In genomic region chr1:67194209-67194863, GRCh38 we compare ENCODE assay signal across 9 cellular contexts. TPM values are rescaled to one million over a fixed set of nuclear protein-coding genes. Genes with fewer than 3 reads are reported as not detected.
DNase-seq lines count a peak whose midpoint lies in the region; ATAC-seq and TF ChIP-seq lines count a peak whose summit lies in the region.
"Had no signal": no experiment of that assay in that cellular context is flagged by ENCODE, and none has a peak within 500 bp of the region (broad histone marks: within the 10 kb centered on the region; RNA-seq: fewer than 3 reads in every experiment).

No MANE protein-coding gene starts in this region.

- DNase-seq in GM10248 (ENCODE audit: extremely low spot score) (peak; percentile 29), right lobe of liver (no peak), A673 (ENCODE audit: low spot score) (no peak), amniotic stem cell (lab: John Stamatoyannopoulos, UW) (no peak)
- DNase-seq in activated T-helper 2 cell treated with anti-CD3 and anti-CD28 coated beads, Interferon-gamma antibody, Interleukin-2, Interleukin-4, amounts not matched to agents 10 μg/mL and 5 μg/mL and 100 μg/mL, durations not matched to agents 14 hours and 24 hours and 36 hours (ENCODE audit: low spot score): no peak
- DNase-seq in activated CD8-positive, alpha-beta memory T cell treated with anti-CD3 and anti-CD28 coated beads, Interleukin-2, amount 50 U/mL, for 4 hours: no peak

- H3K9me3 ChIP-seq in right lobe of liver: no peaks in the 10 kb centered on the region
- no peaks in the 10 kb centered on the region for H3K9me3 ChIP-seq in A673 (ENCODE audit: low read depth, low read length, poor library complexity, severe bottlenecking)

- H3K4me1 Mint-ChIP-seq in activated T-helper 2 cell treated with anti-CD3 and anti-CD28 coated beads, Interferon-gamma antibody, Interleukin-2, Interleukin-4, amounts not matched to agents 10 μg/mL and 5 μg/mL and 100 μg/mL, durations not matched to agents 14 hours and 24 hours and 36 hours (ENCODE audit: low read depth): peaks cover 10% of the 10 kb centered on the region

- no TSS peak for BruUV-seq in A673 (replicated peaks; lab: Mats Ljungman, UMichigan)

- ATAC-seq in GM19452 (IDR thresholded peaks at IDR 0.05; ENCODE audit: unreplicated experiment) (peak; percentile 76), HG03097 (IDR thresholded peaks at IDR 0.05; ENCODE audit: low FRiP score, unreplicated experiment) (peak; percentile 42), right lobe of liver (no peak)

- H3K36me3 ChIP-seq in right lobe of liver (no peaks in the 10 kb centered on the region), A673 (ENCODE audit: insufficient read depth, low read length, poor library complexity, severe bottlenecking) (no peaks in the 10 kb centered on the region)

- no peak for TF ChIP-seq POLR2A in right lobe of liver (IDR thresholded peaks at IDR 0.05)

- H3K4me3 Mint-ChIP-seq in activated T-helper 2 cell treated with anti-CD3 and anti-CD28 coated beads, Interferon-gamma antibody, Interleukin-2, Interleukin-4, amounts not matched to agents 10 μg/mL and 5 μg/mL and 100 μg/mL, durations not matched to agents 14 hours and 24 hours and 36 hours (ENCODE audit: low read depth): no peak overlapping the region

- H3K27me3 ChIP-seq in right lobe of liver (no peaks in the 10 kb centered on the region), A673 (replicated peaks; ENCODE audit: insufficient read depth, low read depth, low read length, poor library complexity) (no peaks in the 10 kb centered on the region)

- H3K27me3 Mint-ChIP-seq in activated T-helper 2 cell treated with anti-CD3 and anti-CD28 coated beads, Interferon-gamma antibody, Interleukin-2, Interleukin-4, amounts not matched to agents 10 μg/mL and 5 μg/mL and 100 μg/mL, durations not matched to agents 14 hours and 24 hours and 36 hours (ENCODE audit: low read depth): no peaks in the 10 kb centered on the region

- H3K27ac ChIP-seq in right lobe of liver (no peak overlapping the region), A673 (ENCODE audit: low read depth, low read length, poor library complexity, severe bottlenecking) (no peak overlapping the region)

- H3K36me3 Mint-ChIP-seq in activated T-helper 2 cell treated with anti-CD3 and anti-CD28 coated beads, Interferon-gamma antibody, Interleukin-2, Interleukin-4, amounts not matched to agents 10 μg/mL and 5 μg/mL and 100 μg/mL, durations not matched to agents 14 hours and 24 hours and 36 hours (ENCODE audit: low read depth): no peaks in the 10 kb centered on the region

- POLR2A ChIA-PET in GM10248 (lab: Yijun Ruan, JAX): no interaction called here
- POLR2A ChIA-PET in A673 (lab: Charles Lee; ENCODE audit: low non-redundant PET): no interaction called here

- peak overlapping the region; percentile 60 for H3K27ac Mint-ChIP-seq in activated T-helper 2 cell treated with anti-CD3 and anti-CD28 coated beads, Interferon-gamma antibody, Interleukin-2, Interleukin-4, amounts not matched to agents 10 μg/mL and 5 μg/mL and 100 μg/mL, durations not matched to agents 14 hours and 24 hours and 36 hours

- no peaks in the 10 kb centered on the region for H3K9me3 Mint-ChIP-seq in activated T-helper 2 cell treated with anti-CD3 and anti-CD28 coated beads, Interferon-gamma antibody, Interleukin-2, Interleukin-4, amounts not matched to agents 10 μg/mL and 5 μg/mL and 100 μg/mL, durations not matched to agents 14 hours and 24 hours and 36 hours

- WGBS in right lobe of liver (ENCODE audit: insufficient coverage, low coverage, low lambda C conversion rate, missing lambda C conversion rate): 58% methylated on average over 2 of the region's 2 CpGs

- no peaks in the 10 kb centered on the region for H3K4me1 ChIP-seq in right lobe of liver
- H3K4me1 ChIP-seq in A673 (ENCODE audit: insufficient read depth, low read length, poor library complexity, severe bottlenecking): no peaks in the 10 kb centered on the region

- TF ChIP-seq CTCF in GM10248 (IDR thresholded peaks at IDR 0.05; ENCODE audit: control extremely low read depth, extremely low read depth, low read depth, missing control alignments) (no peak), right lobe of liver (IDR thresholded peaks at IDR 0.05) (no peak), A673 (conservative IDR thresholded peaks at IDR 0.05; ENCODE audit: low read depth, low read length) (no peak)

- no peak overlapping the region for H3K4me3 ChIP-seq in right lobe of liver
- H3K4me3 ChIP-seq in A673 (ENCODE audit: low read depth, low read length, poor library complexity, severe bottlenecking): no peak overlapping the region

- intact Hi-C loops in activated T-helper 2 cell treated with anti-CD3 and anti-CD28 coated beads, Interferon-gamma antibody, Interleukin-2, Interleukin-4, amounts not matched to agents 10 μg/mL and 5 μg/mL and 100 μg/mL, durations not matched to agents 14 hours and 24 hours and 36 hours (cut with micrococcal nuclease): loop anchor here (1.0 to 5.0 kb wide), 7 partner anchors 18 to 146 kb away; partner anchors contain the start of genes IL23R and SLC35D1
- intact Hi-C loops in right lobe of liver (cut with DNase I): no loop called here
- intact Hi-C loops in A673 (cut with micrococcal nuclease; ENCODE audit: unreplicated experiment): no loop called here

- CTCF ChIA-PET in GM10248 (lab: Yijun Ruan, JAX) (interaction anchor here (0.9 to 1.4 kb wide), 4 partner anchors 18 to 306 kb away, joined by 3 to 8 read pairs (median 3); no protein-coding TSS in a partner anchor), A673 (lab: Charles Lee) (no interaction called here)

RNA-seq across cellular contexts. Expression of gene IL23R, which starts 28.1 kb away (rescaled TPM):
- total RNA-seq in activated T-helper 2 cell treated with anti-CD3 and anti-CD28 coated beads, Interferon-gamma antibody, Interleukin-2, Interleukin-4, amounts not matched to agents 10 μg/mL and 5 μg/mL and 100 μg/mL, durations not matched to agents 14 hours and 24 hours and 36 hours: 0.55 and 0.80 TPM in 2 replicates
- under 1 TPM in 1 of 6 experiments, not detected in 5; 0.12 TPM for total RNA-seq in right lobe of liver
- total RNA-seq in A673 (2021): not detected in 2 replicates

RNA-seq across cellular contexts. Expression of gene C1orf141, which starts 59.6 kb away (rescaled TPM):
- total RNA-seq in activated T-helper 2 cell treated with anti-CD3 and anti-CD28 coated beads, Interferon-gamma antibody, Interleukin-2, Interleukin-4, amounts not matched to agents 10 μg/mL and 5 μg/mL and 100 μg/mL, durations not matched to agents 14 hours and 24 hours and 36 hours: not detected in 2 replicates
- total RNA-seq in right lobe of liver (not detected), A673 (2021) (not detected in 2 replicates)
- total RNA-seq: HT1080 had no signal

Comparison
In these comparisons a context has a peak if more than half of its experiments do, and no peak if none do; other contexts are left out.
1. ATAC-seq: peak in GM19452 (single experiment) and HG03097 (single experiment); none in right lobe of liver (0 of 4).